10 cellular contexts compared by ENCODE assay signal in the genomic region with DNA sequence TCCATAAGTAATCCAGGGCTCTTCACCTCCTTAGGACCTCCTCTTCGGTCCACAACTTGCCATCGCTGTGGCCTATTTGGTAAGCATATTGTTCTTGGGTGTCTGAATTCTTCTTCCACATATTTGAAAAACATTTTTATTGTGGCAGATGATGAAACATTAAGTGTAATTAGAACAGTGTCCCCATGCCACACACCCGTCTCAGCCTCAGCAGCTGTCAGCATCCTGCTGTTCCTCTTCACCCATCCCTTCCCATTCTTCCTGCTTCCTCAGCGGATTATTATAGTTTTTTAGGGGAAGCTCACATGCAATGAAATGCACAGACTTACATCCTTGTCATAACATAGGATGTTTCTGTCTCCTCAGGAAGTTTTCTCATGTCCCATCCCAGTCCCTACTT. TPM values are rescaled to one million over a fixed set of nuclear protein-coding genes. Genes with fewer than 3 reads are reported as not detected.
"Had no signal": no experiment of that assay in that cellular context is flagged by ENCODE, and none has a peak within 500 bp of the region (broad histone marks: within the 10 kb centered on the region; RNA-seq: fewer than 3 reads in every experiment).

No MANE protein-coding gene starts in this region.

- H3K27ac ChIP-seq: GM23248, HL-60 had no signal

- H3K36me3 Mint-ChIP-seq: IgD-negative memory B cell had no signal

- H2AFZ ChIP-seq: GM23248 had no signal

- DNase-seq: GM23248, GOT3, H7, HFFc6 had no signal

- H3K4me3 Mint-ChIP-seq: HFFc6, IgD-negative memory B cell had no signal

- H3K9me3 Mint-ChIP-seq: HFFc6 had no signal

- H3K4me3 ChIP-seq: GM23248, HAP-1 had no signal

- H3K9me3 ChIP-seq: HAP-1 had no signal

- H3K36me3 ChIP-seq: HAP-1 had no signal

- H3K27ac Mint-ChIP-seq: HFFc6, IgD-negative memory B cell had no signal

- H3K9ac ChIP-seq: GM23248 had no signal

- H3K4me1 Mint-ChIP-seq: IgD-negative memory B cell had no signal

RNA-seq across cellular contexts. Expression of a gene that starts 20.1 kb away (rescaled TPM):
- total RNA-seq: GM23248, H4, HepG2, HFFc6, HT1080 had no signal
- polyA plus RNA-seq: GM23248, HepG2, IgD-negative memory B cell had no signal

RNA-seq across cellular contexts. Expression of a gene that starts 39.8 kb away (rescaled TPM):
- total RNA-seq: GM23248, H4, HepG2, HT1080 had no signal
- polyA plus RNA-seq: GM23248, HepG2, IgD-negative memory B cell had no signal
